In genomic region chr2:108941161-108941665, GRCh38 we compare ENCODE assay signal across 29 cellular contexts. TPM values are rescaled to one million over a fixed set of nuclear protein-coding genes. Genes with fewer than 3 reads are reported as not detected.
A peak's percentile ranks its signal among the peaks of the same experiment; 100 is the strongest.
DNase-seq lines count a peak whose midpoint lies in the region; ATAC-seq and TF ChIP-seq lines count a peak whose summit lies in the region.
"Had no signal": no experiment of that assay in that cellular context is flagged by ENCODE, and none has a peak within 500 bp of the region (broad histone marks: within the 10 kb centered on the region; RNA-seq: fewer than 3 reads in every experiment).

No MANE protein-coding gene starts in this region.

- DNase-seq in activated T-cell treated with anti-CD3 and anti-CD28 coated beads, Interleukin-2, amount 50 U/mL, for 24 hours = no peak
- DNase-seq in activated T-cell treated with anti-CD3 and anti-CD28 coated beads, Interleukin-2, amount 50 U/mL, for 72 hours = no peak
- DNase-seq in IMR-90 (no peak), adrenal gland (peak in 5 of 7 donors; percentile 41 to 69 (median 44)), ureter (ENCODE audit: low spot score) (no peak), erythroblast (lab: John Stamatoyannopoulos, UW) (no peak)
- DNase-seq in naive thymus-derived CD4-positive, alpha-beta T cell = no peak
- DNase-seq: 8988T; ACHN; BE2C; C1 segment of cervical spinal cord; CD4-positive, alpha-beta memory T cell; CD4-positive, CD25-positive, alpha-beta regulatory T cell; CD8-positive, alpha-beta memory T cell; COR-L47; DMS 273 treated with DMSO at 0.1 percent for 48 hours; DMS153; DMS53; DMS79; DND-41; EL; GDM1 had no signal

- dilution Hi-C loops in IMR-90 (cut with HindIII; ENCODE audit: low sequenced_read_pairs, unreplicated experiment) = no loop called here

- H3K9me3 ChIP-seq in IMR-90 (ENCODE audit: control insufficient read depth, insufficient read depth, low read length) (no peaks in the 10 kb centered on the region), adrenal gland (replicated peaks in 1 of 3) (no peaks in the 10 kb centered on the region)
- peaks cover 0 to 5% (median 0%) of the 10 kb centered on the region in 3 experiments for H3K9me3 ChIP-seq in naive thymus-derived CD4-positive, alpha-beta T cell (ENCODE audit: control insufficient read depth in 2 of 3, low read length in 3 of 3)
- H3K9me3 ChIP-seq: BE2C had no signal

- H2BK20ac ChIP-seq in IMR-90 (ENCODE audit: low read depth, low read length) = no peak overlapping the region

- no peak overlapping the region for H4K5ac ChIP-seq in IMR-90 (ENCODE audit: low read depth, low read length)

- peaks cover 2% of the 10 kb centered on the region for H3K36me3 Mint-ChIP-seq in activated T-cell treated with anti-CD3 and anti-CD28 coated beads, Interleukin-2, amount 50 U/mL, for 24 hours (ENCODE audit: low read depth)
- H3K36me3 Mint-ChIP-seq in activated T-cell treated with anti-CD3 and anti-CD28 coated beads, Interleukin-2, amount 50 U/mL, for 72 hours (ENCODE audit: insufficient read depth in 2 of 2) = peaks cover 0 to 3% of the 10 kb centered on the region in 2 donors
- H3K36me3 Mint-ChIP-seq in naive thymus-derived CD4-positive, alpha-beta T cell = peaks cover 0 to 40% (median 11%) of the 10 kb centered on the region in 5 donors
- H3K36me3 Mint-ChIP-seq: CD14-positive monocyte; CD4-positive, CD25-positive, alpha-beta regulatory T cell had no signal

- H3K79me1 ChIP-seq in IMR-90 (ENCODE audit: low read depth in 1 of 2, low read length in 2 of 2) = no peaks in the 10 kb centered on the region

- H2BK15ac ChIP-seq in IMR-90 (ENCODE audit: low read depth, low read length) = no peak overlapping the region

- H3K27me3 Mint-ChIP-seq in activated T-cell treated with anti-CD3 and anti-CD28 coated beads, Interleukin-2, amount 50 U/mL, for 24 hours = no peaks in the 10 kb centered on the region
- H3K27me3 Mint-ChIP-seq in activated T-cell treated with anti-CD3 and anti-CD28 coated beads, Interleukin-2, amount 50 U/mL, for 72 hours (ENCODE audit: low read depth) = no peaks in the 10 kb centered on the region
- no peaks in the 10 kb centered on the region for H3K27me3 Mint-ChIP-seq in naive thymus-derived CD4-positive, alpha-beta T cell
- H3K27me3 Mint-ChIP-seq: CD4-positive, alpha-beta memory T cell; CD4-positive, CD25-positive, alpha-beta regulatory T cell; CD8-positive, alpha-beta memory T cell had no signal

- H3K23ac ChIP-seq in IMR-90 (ENCODE audit: low read depth, low read length) = no peak overlapping the region

- no peak overlapping the region for H3K4me3 Mint-ChIP-seq in activated T-cell treated with anti-CD3 and anti-CD28 coated beads, Interleukin-2, amount 50 U/mL, for 24 hours
- H3K4me3 Mint-ChIP-seq in activated T-cell treated with anti-CD3 and anti-CD28 coated beads, Interleukin-2, amount 50 U/mL, for 72 hours = no peak overlapping the region
- H3K4me3 Mint-ChIP-seq in naive thymus-derived CD4-positive, alpha-beta T cell = no peak overlapping the region
- H3K4me3 Mint-ChIP-seq: CD14-positive monocyte; CD4-positive, CD25-positive, alpha-beta regulatory T cell; CD8-positive, alpha-beta memory T cell had no signal

- H3K9me1 ChIP-seq in IMR-90 (ENCODE audit: insufficient read depth, low read length) = no peaks in the 10 kb centered on the region

- no peak overlapping the region for H2BK5ac ChIP-seq in IMR-90 (ENCODE audit: low read depth, low read length, poor library complexity, severe bottlenecking)

- H3K4me2 ChIP-seq in IMR-90 (ENCODE audit: low read depth, low read length) = no peak overlapping the region
- H3K4me2 ChIP-seq: BLaER1 had no signal

- H3K4me3 ChIP-seq in IMR-90 (ENCODE audit: insufficient read depth, low read depth, low read length) (no peak overlapping the region), adrenal gland (no peak overlapping the region)
- no peak overlapping the region for H3K4me3 ChIP-seq in naive thymus-derived CD4-positive, alpha-beta T cell (ENCODE audit: low read length)
- H3K4me3 ChIP-seq: BLaER1, GM12878 had no signal

- no TSS peak for BruUV-seq in IMR-90 (replicated peaks; lab: Mats Ljungman, UMichigan)

- no peak for TF ChIP-seq CTCF in IMR-90 (conservative IDR thresholded peaks at IDR 0.05; ENCODE audit: low read depth, low read length)
- no peak for TF ChIP-seq CTCF in adrenal gland (IDR thresholded peaks at IDR 0.05)

- no peak overlapping the region for H3K9ac ChIP-seq in IMR-90 (ENCODE audit: low read depth, low read length)
- H3K9ac ChIP-seq: BLaER1 had no signal

- in situ Hi-C loops in IMR-90 (cut with MboI; ENCODE audit: low sequenced_read_pairs) = no loop called here

- no peak overlapping the region for H3K56ac ChIP-seq in IMR-90 (ENCODE audit: extremely low read depth, insufficient read depth, low read length)

- no peak overlapping the region for H3K27ac ChIP-seq in IMR-90 (ENCODE audit: insufficient read depth, low read length)
- peak overlapping the region in 1 of 5 donors; percentile 16 for H3K27ac ChIP-seq in adrenal gland
- H3K27ac ChIP-seq in naive thymus-derived CD4-positive, alpha-beta T cell (ENCODE audit: low read depth, low read length) = no peak overlapping the region
- H3K27ac ChIP-seq: BLaER1 had no signal

- H3K4ac ChIP-seq in IMR-90 (ENCODE audit: low read depth, low read length) = no peak overlapping the region

- H3K9me3 Mint-ChIP-seq in activated T-cell treated with anti-CD3 and anti-CD28 coated beads, Interleukin-2, amount 50 U/mL, for 24 hours = peaks cover 6% of the 10 kb centered on the region
- peaks cover 0 to 1% of the 10 kb centered on the region in 2 donors for H3K9me3 Mint-ChIP-seq in activated T-cell treated with anti-CD3 and anti-CD28 coated beads, Interleukin-2, amount 50 U/mL, for 72 hours
- H3K9me3 Mint-ChIP-seq in naive thymus-derived CD4-positive, alpha-beta T cell = peaks cover 0 to 8% (median under 1%) of the 10 kb centered on the region in 11 donors

- no peaks in the 10 kb centered on the region; the same call in 1 of the 2 replicates for H4K20me1 ChIP-seq in IMR-90 (ENCODE audit: insufficient read depth, low read length)
- H4K20me1 ChIP-seq: BLaER1 had no signal

- H3K18ac ChIP-seq in IMR-90 (ENCODE audit: low read depth, low read length) = no peak overlapping the region

- no peak for ATAC-seq in activated T-cell treated with anti-CD3 and anti-CD28 coated beads, Interleukin-2, amount 50 U/mL, for 72 hours (replicated peaks in 1 of 2)
- ATAC-seq in IMR-90 (ENCODE audit: low read depth) = no peak
- ATAC-seq in naive thymus-derived CD4-positive, alpha-beta T cell = no peak
- ATAC-seq: GM12878 had no signal

- no peak overlapping the region for H3K14ac ChIP-seq in IMR-90 (replicated peaks; ENCODE audit: low read depth, low read length)

- no peak overlapping the region for H2AK5ac ChIP-seq in IMR-90 (ENCODE audit: low read depth, low read length)

- no CpG with 5 or more reads among the region's 8 CpGs for WGBS in IMR-90 (ENCODE audit: extremely low coverage in 2 of 2, insufficient read length in 1 of 2), 2 experiments
- WGBS in adrenal gland, 4 donors = 67 to 74% (median 69%) methylated on average over 7 to 8 of the region's 8 CpGs

- H4K91ac ChIP-seq in IMR-90 (ENCODE audit: insufficient read depth, low read depth, low read length) = no peak overlapping the region

- no peak overlapping the region for H2BK120ac ChIP-seq in IMR-90 (ENCODE audit: low read depth, low read length)

- no peak overlapping the region for H2AFZ ChIP-seq in IMR-90 (replicated peaks; ENCODE audit: low read length, poor library complexity)

- POLR2A ChIA-PET in IMR-90 (lab: Charles Lee; ENCODE audit: unreplicated experiment) = no interaction called here
- POLR2A ChIA-PET in naive thymus-derived CD4-positive, alpha-beta T cell (lab: Charles Lee) = interaction anchor here (0.6 to 1.3 kb wide), 2 partner anchors 9 to 12 kb away, joined by 3 read pairs; no protein-coding TSS in a partner anchor

- H4K8ac ChIP-seq in IMR-90 (ENCODE audit: low read depth in 2 of 2, low read length in 2 of 2) = no peak overlapping the region

- H3K27me3 ChIP-seq in IMR-90 (ENCODE audit: control insufficient read depth, insufficient read depth, low read length) (peaks cover 70% of the 10 kb centered on the region), adrenal gland (no peaks in the 10 kb centered on the region)
- H3K27me3 ChIP-seq in naive thymus-derived CD4-positive, alpha-beta T cell (ENCODE audit: control insufficient read depth in 2 of 2, insufficient read depth in 2 of 2, low read length in 2 of 2) = no peaks in the 10 kb centered on the region
- H3K27me3 ChIP-seq: BE2C, BLaER1 had no signal

- H3K36me3 ChIP-seq in IMR-90 (ENCODE audit: control insufficient read depth, insufficient read depth, low read length) (no peaks in the 10 kb centered on the region), adrenal gland (replicated peaks in 1 of 2) (no peaks in the 10 kb centered on the region)
- H3K36me3 ChIP-seq in naive thymus-derived CD4-positive, alpha-beta T cell (ENCODE audit: control insufficient read depth in 2 of 3, insufficient read depth in 3 of 3, low read length in 3 of 3) = peaks cover 0 to 3% (median 0%) of the 10 kb centered on the region in 3 experiments
- H3K36me3 ChIP-seq: BE2C, BLaER1 had no signal

- H3K4me1 Mint-ChIP-seq in activated T-cell treated with anti-CD3 and anti-CD28 coated beads, Interleukin-2, amount 50 U/mL, for 24 hours (ENCODE audit: low read depth) = peaks cover 30% of the 10 kb centered on the region
- peaks cover 30% of the 10 kb centered on the region for H3K4me1 Mint-ChIP-seq in activated T-cell treated with anti-CD3 and anti-CD28 coated beads, Interleukin-2, amount 50 U/mL, for 72 hours (ENCODE audit: low read depth)
- H3K4me1 Mint-ChIP-seq in naive thymus-derived CD4-positive, alpha-beta T cell = peaks cover 10 to 62% (median 43%) of the 10 kb centered on the region in 7 donors

- no peak for TF ChIP-seq RAD21 in IMR-90 (IDR thresholded peaks at IDR 0.05; ENCODE audit: low read length)

- peak overlapping the region; percentile 12 for H3K27ac Mint-ChIP-seq in activated T-cell treated with anti-CD3 and anti-CD28 coated beads, Interleukin-2, amount 50 U/mL, for 24 hours
- no peak overlapping the region for H3K27ac Mint-ChIP-seq in activated T-cell treated with anti-CD3 and anti-CD28 coated beads, Interleukin-2, amount 50 U/mL, for 72 hours
- peak overlapping the region in 5 of 9 donors; percentile 14 to 80 (median 34) for H3K27ac Mint-ChIP-seq in naive thymus-derived CD4-positive, alpha-beta T cell
- H3K27ac Mint-ChIP-seq: CD14-positive monocyte had no signal

- H3K4me1 ChIP-seq in IMR-90 (ENCODE audit: control insufficient read depth, insufficient read depth, low read length) (0 out of 2 replicates have a peak, but pooled peaks cover 2% of the 10 kb centered on the region), adrenal gland (replicated peaks in 1 of 2) (peaks cover 0 to 7% of the 10 kb centered on the region in 2 donors)
- H3K4me1 ChIP-seq in naive thymus-derived CD4-positive, alpha-beta T cell (ENCODE audit: control insufficient read depth in 2 of 2, insufficient read depth in 2 of 2, low read length in 2 of 2) = peaks cover 0 to 5% of the 10 kb centered on the region in 2 donors
- H3K4me1 ChIP-seq: BE2C had no signal

- intact Hi-C loops in IMR-90 (cut with micrococcal nuclease) (no loop called here), adrenal gland (cut with DNase I) (no loop called here)
- intact Hi-C loops in naive thymus-derived CD4-positive, alpha-beta T cell (cut with micrococcal nuclease) = no loop called here

- TF ChIP-seq POLR2A in IMR-90 (IDR thresholded peaks at IDR 0.05; ENCODE audit: low read depth, low read length) (no peak), adrenal gland (IDR thresholded peaks at IDR 0.05) (no peak), erythroblast (IDR thresholded peaks at IDR 0.05; ENCODE audit: low read length) (no peak)

- peak overlapping the region; percentile 24 for H2AK9ac ChIP-seq in IMR-90 (replicated peaks; ENCODE audit: low read depth, low read length, poor library complexity)

- CTCF ChIA-PET in IMR-90 (lab: Yijun Ruan, JAX) = no interaction called here
- CTCF ChIA-PET in naive thymus-derived CD4-positive, alpha-beta T cell (lab: Charles Lee) = interaction anchor here (1.2 to 2.3 kb wide), 2 partner anchors 13 to 47 kb away, joined by 4 to 7 read pairs; no protein-coding TSS in a partner anchor

RNA-seq across cellular contexts. Expression of gene EDAR, which starts 47.8 kb away (rescaled TPM):
- total RNA-seq in activated T-cell treated with anti-CD3 and anti-CD28 coated beads, Interleukin-2, amount 50 U/mL, for 72 hours = 1 to 10 TPM in 1 of 2 donors, under 1 TPM in 1; 0.28 to 1.4 TPM
- not detected in 2 replicates for total RNA-seq in IMR-90 (2012; rRNA removed)
- polyA plus RNA-seq in IMR-90 (2012; rRNA removed) = not detected in 2 replicates
- not detected in 2 replicates for polyA plus RNA-seq in IMR-90 (2012; cell fraction: cytosol; rRNA removed)
- polyA plus RNA-seq in IMR-90 (2012; cell fraction: nucleus; rRNA removed; ENCODE audit: low replicate concordance) = not detected in 2 replicates
- not detected for total RNA-seq in adrenal gland
- polyA plus RNA-seq in adrenal gland = not detected
- 10 to 100 TPM in 4 of 5 experiments, under 1 TPM in 1; 0.17 to 26.8 (median 21.6) TPM for total RNA-seq in naive thymus-derived CD4-positive, alpha-beta T cell
- polyA plus RNA-seq in naive thymus-derived CD4-positive, alpha-beta T cell = 10 to 100 TPM; 11.9 to 24.3 TPM
- 0.96 TPM for total RNA-seq in ureter
- total RNA-seq: A673, Daoy, G401, GM12878 had no signal
- polyA plus RNA-seq: AG04450, CD14-positive monocyte had no signal

Comparison
In these comparisons a context has a peak if more than half of its experiments do, and no peak if none do; other contexts are left out.
1. DNase-seq: peak in adrenal gland (5 of 7); none in activated T-cell treated with anti-CD3 and anti-CD28 coated beads, Interleukin-2, amount 50 U/mL, for 24 hours (single experiment), activated T-cell treated with anti-CD3 and anti-CD28 coated beads, Interleukin-2, amount 50 U/mL, for 72 hours (0 of 2), IMR-90 (single experiment), naive thymus-derived CD4-positive, alpha-beta T cell (0 of 9), ureter (single experiment) and erythroblast (0 of 2).